Comparison of ENCODE assay signal across 13 cellular contexts in genomic region chr16:67034478-67034877, GRCh38.
A peak's percentile ranks its signal among the peaks of the same experiment; 100 is the strongest.
DNase-seq lines count a peak whose midpoint lies in the region; FAIRE-seq and TF ChIP-seq lines count a peak whose summit lies in the region.
"Had no signal": no experiment of that assay in that cellular context is flagged by ENCODE, and none has a peak within 500 bp of the region (broad histone marks: within the 10 kb centered on the region; RNA-seq: fewer than 3 reads in every experiment).

No MANE protein-coding gene starts in this region.

- POLR2A ChIA-PET in HEK293T (lab: Yijun Ruan, JAX): no interaction called here

- in situ Hi-C loops in astrocyte of the spinal cord (cut with HindIII; ENCODE audit: low sequenced_read_pairs): no loop called here

- peak; percentile 28 for FAIRE-seq in HTR-8/SVneo (lab: Jason Lieb, UNC)
- FAIRE-seq in RCC 7860 (lab: Jason Lieb, UNC): no peak

- H3K36me3 ChIP-seq in BLaER1 treated with 17β-estradiol and CSF1 and Interleukin-3, amounts not matched to agents 10 nM and 100 nM: peaks cover 33 to 95% (median 84%) of the 10 kb centered on the region in 11 experiments

- H3K4me3 ChIP-seq in BLaER1 treated with 17β-estradiol and CSF1 and Interleukin-3, amounts not matched to agents 10 nM and 100 nM: no peak overlapping the region
- H3K4me3 ChIP-seq in astrocyte of the spinal cord (ENCODE audit: low read depth, low read length): no peak overlapping the region

- H3K4me1 ChIP-seq in BLaER1 treated with 17β-estradiol and CSF1 and Interleukin-3, amounts not matched to agents 10 nM and 100 nM: peaks cover 44 to 75% (median 56%) of the 10 kb centered on the region in 10 experiments

- peak overlapping the region in 1 of 11 experiments; percentile 43; a peak in 2 of 22 replicates for H3K9ac ChIP-seq in BLaER1 treated with 17β-estradiol and CSF1 and Interleukin-3, amounts not matched to agents 10 nM and 100 nM

- DNase-seq in HTR-8/SVneo (ENCODE audit: insufficient read length, low spot score) (no peak), astrocyte of the spinal cord (ENCODE audit: low read depth, low spot score) (peak; percentile 29), iris pigment epithelial cell (ENCODE audit: low read depth) (peak; percentile 81), GM10266 (ENCODE audit: extremely low spot score) (no peak), RCC 7860 (ENCODE audit: low spot score) (no peak), HEK293T (ENCODE audit: extremely low spot score) (no peak)
- DNase-seq in stimulated activated CD4-positive, alpha-beta T cell treated with anti-CD3 and anti-CD28 coated beads, Interleukin-15, amount 100 ng/mL, for 24 hours: no peak
- DNase-seq: activated CD4-positive, alpha-beta T cell treated with anti-CD3 and anti-CD28 coated beads for 48 hours; activated gamma-delta T cell treated with Interleukin-2 at 50 U/mL for 16 hours; NCI-H1092 treated with DMSO at 0.1 percent for 48 hours; stimulated activated CD4-positive, alpha-beta T cell treated with anti-CD3 and anti-CD28 coated beads, Interleukin-4, amount 100 ng/mL, for 4 hours had no signal

- TF ChIP-seq CTCF in astrocyte of the spinal cord (IDR thresholded peaks at IDR 0.05; ENCODE audit: low read depth, low read length) (no peak), GM10266 (IDR thresholded peaks at IDR 0.05; ENCODE audit: control insufficient read depth, insufficient read depth, low read depth, missing control alignments) (no peak)

- peak overlapping the region; percentile 55 to 98 (median 89); a peak in 21 of 22 replicates for H3K4me2 ChIP-seq in BLaER1 treated with 17β-estradiol and CSF1 and Interleukin-3, amounts not matched to agents 10 nM and 100 nM

- no peak overlapping the region; a peak in 1 of 22 replicates for H3K27ac ChIP-seq in BLaER1 treated with 17β-estradiol and CSF1 and Interleukin-3, amounts not matched to agents 10 nM and 100 nM
- H3K27ac ChIP-seq: HL-60 had no signal

- H3K27me3 ChIP-seq in BLaER1 treated with 17β-estradiol and CSF1 and Interleukin-3, amounts not matched to agents 10 nM and 100 nM: no peaks in the 10 kb centered on the region

- no peaks in the 10 kb centered on the region for H3K9me3 ChIP-seq in BLaER1 treated with 17β-estradiol and CSF1 and Interleukin-3, amounts not matched to agents 10 nM and 100 nM (replicated peaks in 1 of 11)

- H4K20me1 ChIP-seq in BLaER1 treated with 17β-estradiol and CSF1 and Interleukin-3, amounts not matched to agents 10 nM and 100 nM: peaks cover 90 to 100% (median 94%) of the 10 kb centered on the region in 11 experiments

- CTCF ChIA-PET in HEK293T (lab: Yijun Ruan, JAX): interaction anchor here (0.6 to 0.9 kb wide), 2 partner anchors 167 to 382 kb away, joined by 3 read pairs; no protein-coding TSS in a partner anchor

TF ChIP-seq in HEK293T, 16 proteins besides CTCF, POLR2A, EP300 and RAD21:
- no peak for TF ChIP-seq L3MBTL2 (conservative IDR thresholded peaks at IDR 0.05)
- no peak for TF ChIP-seq SUZ12 (IDR thresholded peaks at IDR 0.05)
- TF ChIP-seq SP1 (IDR thresholded peaks at IDR 0.05): no peak
- TF ChIP-seq ZNF384 (IDR thresholded peaks at IDR 0.05): no peak
- TF ChIP-seq PKNOX1 (IDR thresholded peaks at IDR 0.05): no peak
- TF ChIP-seq CTBP1 (IDR thresholded peaks at IDR 0.05; ENCODE audit: borderline replicate concordance): no peak
- no peak for TF ChIP-seq LEF1 (IDR thresholded peaks at IDR 0.05; ENCODE audit: borderline replicate concordance)
- TF ChIP-seq NFRKB (IDR thresholded peaks at IDR 0.05): no peak
- no peak for TF ChIP-seq HDGF (IDR thresholded peaks at IDR 0.05; ENCODE audit: borderline replicate concordance)
- no peak for TF ChIP-seq FOXK2 (IDR thresholded peaks at IDR 0.05)
- no peak for TF ChIP-seq TARDBP (IDR thresholded peaks at IDR 0.05)
- no peak for TF ChIP-seq ARNT (IDR thresholded peaks at IDR 0.05)
- no peak for TF ChIP-seq BHLHE40 (IDR thresholded peaks at IDR 0.05; ENCODE audit: borderline replicate concordance)
- no peak for TF ChIP-seq FOXM1 (IDR thresholded peaks at IDR 0.05; ENCODE audit: borderline replicate concordance)
- no peak for TF ChIP-seq FOXA1 (IDR thresholded peaks at IDR 0.05)
- no peak for TF ChIP-seq ELF4 (IDR thresholded peaks at IDR 0.05)

Comparison
In these comparisons a context has a peak if more than half of its experiments do, and no peak if none do; other contexts are left out.
1. DNase-seq: peak in astrocyte of the spinal cord (single experiment) and iris pigment epithelial cell (single experiment); none in HTR-8/SVneo (single experiment), GM10266 (single experiment), RCC 7860 (single experiment), HEK293T (single experiment) and stimulated activated CD4-positive, alpha-beta T cell treated with anti-CD3 and anti-CD28 coated beads, Interleukin-15, amount 100 ng/mL, for 24 hours (single experiment).